1 cellular context compared by ENCODE assay signal in the genomic region with DNA sequence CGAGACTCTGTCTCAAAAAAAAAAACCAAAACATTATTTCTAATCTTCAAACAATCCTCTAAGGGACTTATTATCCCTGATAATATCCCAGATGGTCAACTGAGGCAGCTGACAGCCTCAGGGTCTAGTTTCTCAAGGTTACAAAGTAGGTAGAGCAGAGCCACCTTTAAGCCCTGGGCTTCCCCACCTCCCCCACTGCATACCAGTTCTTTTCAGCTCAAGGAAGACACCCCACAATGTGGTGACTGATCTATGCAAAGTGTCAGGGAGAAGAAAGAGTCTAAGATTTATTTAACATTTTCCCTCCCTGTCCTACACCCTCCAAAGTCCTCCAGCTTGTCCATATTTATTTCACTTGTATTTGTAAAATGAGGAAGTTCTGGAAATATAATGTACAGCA.
TF ChIP-seq lines count a peak whose summit lies in the region.

No MANE protein-coding gene starts in this region.

TF ChIP-seq in GM23338, 12 proteins besides CTCF, POLR2A, EP300 and RAD21 (continued from another document):
- TF ChIP-seq, protein P1, sequence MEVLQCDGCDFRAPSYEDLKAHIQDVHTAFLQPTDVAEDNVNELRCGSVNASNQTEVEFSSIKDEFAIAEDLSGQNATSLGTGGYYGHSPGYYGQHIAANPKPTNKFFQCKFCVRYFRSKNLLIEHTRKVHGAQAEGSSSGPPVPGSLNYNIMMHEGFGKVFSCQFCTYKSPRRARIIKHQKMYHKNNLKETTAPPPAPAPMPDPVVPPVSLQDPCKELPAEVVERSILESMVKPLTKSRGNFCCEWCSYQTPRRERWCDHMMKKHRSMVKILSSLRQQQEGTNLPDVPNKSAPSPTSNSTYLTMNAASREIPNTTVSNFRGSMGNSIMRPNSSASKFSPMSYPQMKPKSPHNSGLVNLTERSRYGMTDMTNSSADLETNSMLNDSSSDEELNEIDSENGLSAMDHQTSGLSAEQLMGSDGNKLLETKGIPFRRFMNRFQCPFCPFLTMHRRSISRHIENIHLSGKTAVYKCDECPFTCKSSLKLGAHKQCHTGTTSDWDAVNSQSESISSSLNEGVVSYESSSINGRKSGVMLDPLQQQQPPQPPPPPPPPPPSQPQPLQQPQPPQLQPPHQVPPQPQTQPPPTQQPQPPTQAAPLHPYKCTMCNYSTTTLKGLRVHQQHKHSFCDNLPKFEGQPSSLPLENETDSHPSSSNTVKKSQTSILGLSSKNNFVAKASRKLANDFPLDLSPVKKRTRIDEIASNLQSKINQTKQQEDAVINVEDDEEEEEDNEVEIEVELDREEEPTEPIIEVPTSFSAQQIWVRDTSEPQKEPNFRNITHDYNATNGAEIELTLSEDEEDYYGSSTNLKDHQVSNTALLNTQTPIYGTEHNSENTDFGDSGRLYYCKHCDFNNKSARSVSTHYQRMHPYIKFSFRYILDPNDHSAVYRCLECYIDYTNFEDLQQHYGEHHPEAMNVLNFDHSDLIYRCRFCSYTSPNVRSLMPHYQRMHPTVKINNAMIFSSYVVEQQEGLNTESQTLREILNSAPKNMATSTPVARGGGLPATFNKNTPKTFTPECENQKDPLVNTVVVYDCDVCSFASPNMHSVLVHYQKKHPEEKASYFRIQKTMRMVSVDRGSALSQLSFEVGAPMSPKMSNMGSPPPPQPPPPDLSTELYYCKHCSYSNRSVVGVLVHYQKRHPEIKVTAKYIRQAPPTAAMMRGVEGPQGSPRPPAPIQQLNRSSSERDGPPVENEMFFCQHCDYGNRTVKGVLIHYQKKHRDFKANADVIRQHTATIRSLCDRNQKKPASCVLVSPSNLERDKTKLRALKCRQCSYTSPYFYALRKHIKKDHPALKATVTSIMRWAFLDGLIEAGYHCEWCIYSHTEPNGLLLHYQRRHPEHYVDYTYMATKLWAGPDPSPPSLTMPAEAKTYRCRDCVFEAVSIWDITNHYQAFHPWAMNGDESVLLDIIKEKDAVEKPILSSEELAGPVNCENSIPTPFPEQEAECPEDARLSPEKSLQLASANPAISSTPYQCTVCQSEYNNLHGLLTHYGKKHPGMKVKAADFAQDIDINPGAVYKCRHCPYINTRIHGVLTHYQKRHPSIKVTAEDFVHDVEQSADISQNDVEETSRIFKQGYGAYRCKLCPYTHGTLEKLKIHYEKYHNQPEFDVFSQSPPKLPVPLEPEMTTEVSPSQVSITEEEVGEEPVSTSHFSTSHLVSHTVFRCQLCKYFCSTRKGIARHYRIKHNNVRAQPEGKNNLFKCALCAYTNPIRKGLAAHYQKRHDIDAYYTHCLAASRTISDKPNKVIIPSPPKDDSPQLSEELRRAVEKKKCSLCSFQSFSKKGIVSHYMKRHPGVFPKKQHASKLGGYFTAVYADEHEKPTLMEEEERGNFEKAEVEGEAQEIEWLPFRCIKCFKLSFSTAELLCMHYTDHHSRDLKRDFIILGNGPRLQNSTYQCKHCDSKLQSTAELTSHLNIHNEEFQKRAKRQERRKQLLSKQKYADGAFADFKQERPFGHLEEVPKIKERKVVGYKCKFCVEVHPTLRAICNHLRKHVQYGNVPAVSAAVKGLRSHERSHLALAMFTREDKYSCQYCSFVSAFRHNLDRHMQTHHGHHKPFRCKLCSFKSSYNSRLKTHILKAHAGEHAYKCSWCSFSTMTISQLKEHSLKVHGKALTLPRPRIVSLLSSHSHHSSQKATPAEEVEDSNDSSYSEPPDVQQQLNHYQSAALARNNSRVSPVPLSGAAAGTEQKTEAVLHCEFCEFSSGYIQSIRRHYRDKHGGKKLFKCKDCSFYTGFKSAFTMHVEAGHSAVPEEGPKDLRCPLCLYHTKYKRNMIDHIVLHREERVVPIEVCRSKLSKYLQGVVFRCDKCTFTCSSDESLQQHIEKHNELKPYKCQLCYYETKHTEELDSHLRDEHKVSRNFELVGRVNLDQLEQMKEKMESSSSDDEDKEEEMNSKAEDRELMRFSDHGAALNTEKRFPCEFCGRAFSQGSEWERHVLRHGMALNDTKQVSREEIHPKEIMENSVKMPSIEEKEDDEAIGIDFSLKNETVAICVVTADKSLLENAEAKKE (CRISPR knock-in tag; IDR thresholded peaks at IDR 0.05) = no peak
- TF ChIP-seq STAT1 (IDR thresholded peaks at IDR 0.05; ENCODE audit: unreplicated experiment) (no peak), CREB1 (CRISPR knock-in tag; IDR thresholded peaks at IDR 0.05; ENCODE audit: low read depth) (no peak)
- TF ChIP-seq, protein P2, sequence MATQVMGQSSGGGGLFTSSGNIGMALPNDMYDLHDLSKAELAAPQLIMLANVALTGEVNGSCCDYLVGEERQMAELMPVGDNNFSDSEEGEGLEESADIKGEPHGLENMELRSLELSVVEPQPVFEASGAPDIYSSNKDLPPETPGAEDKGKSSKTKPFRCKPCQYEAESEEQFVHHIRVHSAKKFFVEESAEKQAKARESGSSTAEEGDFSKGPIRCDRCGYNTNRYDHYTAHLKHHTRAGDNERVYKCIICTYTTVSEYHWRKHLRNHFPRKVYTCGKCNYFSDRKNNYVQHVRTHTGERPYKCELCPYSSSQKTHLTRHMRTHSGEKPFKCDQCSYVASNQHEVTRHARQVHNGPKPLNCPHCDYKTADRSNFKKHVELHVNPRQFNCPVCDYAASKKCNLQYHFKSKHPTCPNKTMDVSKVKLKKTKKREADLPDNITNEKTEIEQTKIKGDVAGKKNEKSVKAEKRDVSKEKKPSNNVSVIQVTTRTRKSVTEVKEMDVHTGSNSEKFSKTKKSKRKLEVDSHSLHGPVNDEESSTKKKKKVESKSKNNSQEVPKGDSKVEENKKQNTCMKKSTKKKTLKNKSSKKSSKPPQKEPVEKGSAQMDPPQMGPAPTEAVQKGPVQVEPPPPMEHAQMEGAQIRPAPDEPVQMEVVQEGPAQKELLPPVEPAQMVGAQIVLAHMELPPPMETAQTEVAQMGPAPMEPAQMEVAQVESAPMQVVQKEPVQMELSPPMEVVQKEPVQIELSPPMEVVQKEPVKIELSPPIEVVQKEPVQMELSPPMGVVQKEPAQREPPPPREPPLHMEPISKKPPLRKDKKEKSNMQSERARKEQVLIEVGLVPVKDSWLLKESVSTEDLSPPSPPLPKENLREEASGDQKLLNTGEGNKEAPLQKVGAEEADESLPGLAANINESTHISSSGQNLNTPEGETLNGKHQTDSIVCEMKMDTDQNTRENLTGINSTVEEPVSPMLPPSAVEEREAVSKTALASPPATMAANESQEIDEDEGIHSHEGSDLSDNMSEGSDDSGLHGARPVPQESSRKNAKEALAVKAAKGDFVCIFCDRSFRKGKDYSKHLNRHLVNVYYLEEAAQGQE (IDR thresholded peaks at IDR 0.05; ENCODE audit: unreplicated experiment) = no peak
- TF ChIP-seq, protein P3, sequence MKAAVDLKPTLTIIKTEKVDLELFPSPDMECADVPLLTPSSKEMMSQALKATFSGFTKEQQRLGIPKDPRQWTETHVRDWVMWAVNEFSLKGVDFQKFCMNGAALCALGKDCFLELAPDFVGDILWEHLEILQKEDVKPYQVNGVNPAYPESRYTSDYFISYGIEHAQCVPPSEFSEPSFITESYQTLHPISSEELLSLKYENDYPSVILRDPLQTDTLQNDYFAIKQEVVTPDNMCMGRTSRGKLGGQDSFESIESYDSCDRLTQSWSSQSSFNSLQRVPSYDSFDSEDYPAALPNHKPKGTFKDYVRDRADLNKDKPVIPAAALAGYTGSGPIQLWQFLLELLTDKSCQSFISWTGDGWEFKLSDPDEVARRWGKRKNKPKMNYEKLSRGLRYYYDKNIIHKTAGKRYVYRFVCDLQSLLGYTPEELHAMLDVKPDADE (IDR thresholded peaks at IDR 0.05) = no peak
